2 cellular contexts compared by ENCODE assay signal in the genomic region with DNA sequence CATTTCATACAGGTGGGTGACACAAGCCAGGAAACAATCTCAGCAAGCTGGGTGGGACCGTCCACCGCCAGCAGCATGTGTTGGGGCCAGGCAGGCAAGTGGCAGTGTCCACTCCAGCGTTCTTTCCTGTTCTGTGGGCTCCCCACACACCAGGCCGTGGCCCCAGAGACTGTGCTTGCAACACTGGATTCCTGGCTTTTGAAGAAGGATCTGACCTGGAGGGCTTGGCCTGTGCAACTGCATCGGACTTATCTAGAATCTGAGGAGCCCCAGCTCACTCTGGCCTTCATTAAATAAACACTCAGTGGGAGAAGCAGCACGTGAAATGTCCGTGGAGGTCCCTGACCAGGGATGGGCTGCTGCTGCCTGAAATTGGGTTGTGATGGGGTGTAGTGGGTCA.
TF ChIP-seq lines count a peak whose summit lies in the region.

No MANE protein-coding gene starts in this region.

TF ChIP-seq in HEK293, 187 proteins besides CTCF, POLR2A, EP300 and RAD21:
- TF ChIP-seq GLIS1 (tag by site-specific recombination; IDR thresholded peaks at IDR 0.05) (peak; percentile 37; the same call in 1 of the 2 replicates), ZNF140 (tag by site-specific recombination; IDR thresholded peaks at IDR 0.05) (no peak), ZNF133 (tag by site-specific recombination; IDR thresholded peaks at IDR 0.05) (no peak)

TF ChIP-seq in H1, 55 proteins besides CTCF, POLR2A, EP300 and RAD21:
- TF ChIP-seq MAFK (IDR thresholded peaks at IDR 0.05; ENCODE audit: low read depth, low read length) (no peak), KDM1A (IDR thresholded peaks at IDR 0.05; ENCODE audit: borderline replicate concordance, low read length) (no peak), SP2 (IDR thresholded peaks at IDR 0.05; ENCODE audit: low read length) (no peak), TAF7 (optimal IDR thresholded peaks at IDR 0.05; ENCODE audit: borderline replicate concordance, low read depth, low read length) (no peak), GTF2F1 (IDR thresholded peaks at IDR 0.05; ENCODE audit: borderline replicate concordance, low read depth, low read length) (no peak), SUZ12 (IDR thresholded peaks at IDR 0.05; ENCODE audit: low read length) (no peak), CTBP2 (IDR thresholded peaks at IDR 0.05; ENCODE audit: borderline replicate concordance, insufficient read depth, insufficient read length, low read length) (no peak), BACH1 (IDR thresholded peaks at IDR 0.05; ENCODE audit: low read length) (no peak), CEBPB (IDR thresholded peaks at IDR 0.05; ENCODE audit: low read depth, low read length) (no peak), CBX5 (IDR thresholded peaks at IDR 0.05; ENCODE audit: low read depth, low read length) (no peak), SRF (IDR thresholded peaks at IDR 0.05; ENCODE audit: low read depth, low read length) (no peak), RXRA (IDR thresholded peaks at IDR 0.05; ENCODE audit: insufficient read depth, low read depth, low read length) (no peak), MAX (IDR thresholded peaks at IDR 0.05) (no peak), POLR2AphosphoS5 (IDR thresholded peaks at IDR 0.05; ENCODE audit: low read depth, low read length) (no peak), TAF1 (IDR thresholded peaks at IDR 0.05; ENCODE audit: low read depth, low read length) (no peak), BCL11A (IDR thresholded peaks at IDR 0.05; ENCODE audit: low read depth in 2 of 2, low read length in 2 of 2) (no peak)
TF ChIP-seq in H1: peak in this region for 0.
